ENCODE assay signal across 23 cellular contexts in genomic region chr1:66413139-66413755, GRCh38.
DNase-seq lines count a peak whose midpoint lies in the region; ATAC-seq, FAIRE-seq and TF ChIP-seq lines count a peak whose summit lies in the region.
"Had no signal": no experiment of that assay in that cellular context is flagged by ENCODE, and none has a peak within 500 bp of the region (broad histone marks: within the 10 kb centered on the region; RNA-seq: fewer than 3 reads in every experiment).

No MANE protein-coding gene starts in this region.

- no peak overlapping the region for H3K4me3 ChIP-seq in GM12878
- no peak overlapping the region for H3K4me3 ChIP-seq in mesendoderm (ENCODE audit: low read length)
- H3K4me3 ChIP-seq: dorsolateral prefrontal cortex, lung, MG63, psoas muscle had no signal

- H3K56ac ChIP-seq in mesendoderm (ENCODE audit: low read length) = no peak overlapping the region

- H2BK15ac ChIP-seq in mesendoderm (replicated peaks; ENCODE audit: low read depth) = no peak overlapping the region

- no peak overlapping the region for H3K4me2 ChIP-seq in GM12878 (ENCODE audit: control insufficient read depth, insufficient read depth)
- no peak overlapping the region for H3K4me2 ChIP-seq in mesendoderm (ENCODE audit: low read length)

- FAIRE-seq in GM12878 (lab: Jason Lieb, UNC) = no peak
- no peak for FAIRE-seq in D721Med (lab: Jason Lieb, UNC)

- POLR2A ChIA-PET in GM12878 (lab: Charles Lee) = interaction anchor here (1.1 kb wide), 1 partner anchor 17 kb away, joined by 3 read pairs; no protein-coding TSS in a partner anchor

- no peaks in the 10 kb centered on the region for H3K79me1 ChIP-seq in mesendoderm (ENCODE audit: low read length)

- ATAC-seq in GM18868 (IDR thresholded peaks at IDR 0.05; ENCODE audit: unreplicated experiment) (peak; percentile 64), GM21447 (IDR thresholded peaks at IDR 0.05; ENCODE audit: unreplicated experiment) (peak; percentile 89), HG03342 (IDR thresholded peaks at IDR 0.05; ENCODE audit: unreplicated experiment) (peak; percentile 88), GM12878 (peak; percentile 86)
- ATAC-seq: natural killer cell treated with Interleukin-12 subunit alpha and Interleukin-12 subunit beta and Interleukin-15 and Interleukin-18, amount 100 ng/mL, for 72 hours; Panc1; psoas muscle; stimulated activated effector memory CD8-positive, alpha-beta T cell treated with anti-CD3 and anti-CD28 coated beads, Interleukin-12 subunit alpha, Interleukin-12 subunit beta, amount 100 ng/mL, for 72 hours had no signal

- H3K4ac ChIP-seq in mesendoderm (ENCODE audit: low read depth, low read length) = no peak overlapping the region

- TF ChIP-seq CTCF in GM12878 (IDR thresholded peaks at IDR 0.05 in 2 of 3, conservative IDR thresholded peaks at IDR 0.05 in 1 of 3; ENCODE audit: control insufficient read depth in 2 of 3, extremely low read depth in 1 of 3, insufficient read depth in 1 of 3, low read depth in 3 of 3, low read length in 3 of 3) (no peak), D721Med (IDR thresholded peaks at IDR 0.05; ENCODE audit: insufficient read depth, missing control alignments) (no peak)

- no peak for TF ChIP-seq EP300 in GM12878 (IDR thresholded peaks at IDR 0.05; ENCODE audit: borderline replicate concordance in 1 of 2, control insufficient read depth in 1 of 2, low read depth in 2 of 2, low read length in 2 of 2)

- H3K23ac ChIP-seq in mesendoderm (ENCODE audit: low read length) = no peak overlapping the region

- CTCF ChIA-PET in GM12878 (lab: Yijun Ruan, JAX) = interaction anchor here (1.1 to 3.0 kb wide), 6 partner anchors 8 to 171 kb away, joined by 3 to 15 read pairs (median 3); no protein-coding TSS in a partner anchor

- H3K27ac ChIP-seq in GM12878 (ENCODE audit: control insufficient read depth, insufficient read depth) (no peak overlapping the region), mesendoderm (ENCODE audit: low read depth, low read length) (no peak overlapping the region)
- H3K27ac ChIP-seq: dorsolateral prefrontal cortex, psoas muscle had no signal

- no peak for TF ChIP-seq RAD21 in GM12878 (IDR thresholded peaks at IDR 0.05; ENCODE audit: insufficient read depth, low read depth, low read length)

- H2BK5ac ChIP-seq in mesendoderm (ENCODE audit: low read length) = no peak overlapping the region

- BruUV-seq in GM12878 (replicated peaks; lab: Mats Ljungman, UMichigan) = no TSS peak

- no peak for TF ChIP-seq POLR2A in GM12878 (IDR thresholded peaks at IDR 0.05; ENCODE audit: low read depth, low read length)

- no peaks in the 10 kb centered on the region; the same call in 1 of the 2 replicates for H3K4me1 ChIP-seq in GM12878 (ENCODE audit: control insufficient read depth, insufficient read depth, low read length)
- H3K4me1 ChIP-seq in mesendoderm (ENCODE audit: control insufficient read depth, low read depth, low read length) = no peaks in the 10 kb centered on the region
- H3K4me1 ChIP-seq: BE2C, psoas muscle had no signal

- no peaks in the 10 kb centered on the region for H4K20me1 ChIP-seq in GM12878 (ENCODE audit: control insufficient read depth, insufficient read depth)

- H2BK120ac ChIP-seq in mesendoderm (ENCODE audit: low read depth, low read length) = no peak overlapping the region

- intact Hi-C loops in GM12878 (cut with micrococcal nuclease; ENCODE audit: unreplicated experiment) = no loop called here

- H4K8ac ChIP-seq in mesendoderm (ENCODE audit: low read depth, low read length) = no peak overlapping the region

- RAD21 ChIA-PET in GM12878 (lab: Charles Lee; ENCODE audit: unreplicated experiment) = interaction anchor here (1.0 to 1.6 kb wide), 2 partner anchors 11 to 32 kb away, joined by 5 to 6 read pairs; no protein-coding TSS in a partner anchor

- 5% methylated on average over 1 of the region's 1 CpG for WGBS in GM12878 (ENCODE audit: insufficient coverage, insufficient replicate concordance, low lambda C conversion rate, missing lambda C conversion rate)
- no CpG with 5 or more reads among the region's 1 CpG for WGBS in mesendoderm (ENCODE audit: extremely low coverage, insufficient coverage, low lambda C conversion rate)

- H3K27me3 ChIP-seq in GM12878 (replicated peaks in 1 of 2; ENCODE audit: control insufficient read depth in 2 of 2, insufficient read depth in 2 of 2, low read length in 1 of 2) = no peaks in the 10 kb centered on the region
- H3K27me3 ChIP-seq in mesendoderm (ENCODE audit: insufficient read depth, low read length, poor library complexity) = no peaks in the 10 kb centered on the region
- H3K27me3 ChIP-seq: BE2C, dorsolateral prefrontal cortex, MG63 had no signal

- H3K36me3 ChIP-seq in GM12878 (ENCODE audit: control insufficient read depth in 2 of 2, insufficient read depth in 2 of 2, low read length in 1 of 2) (no peaks in the 10 kb centered on the region), mesendoderm (ENCODE audit: control insufficient read depth, insufficient read depth, low read length) (no peaks in the 10 kb centered on the region)
- H3K36me3 ChIP-seq: BE2C, MG63 had no signal

- H4K5ac ChIP-seq in mesendoderm (ENCODE audit: low read length) = no peak overlapping the region

- H2AFZ ChIP-seq in GM12878 (ENCODE audit: control insufficient read depth, low read depth, low read length) = no peak overlapping the region

- no peak overlapping the region for H2AK5ac ChIP-seq in mesendoderm (ENCODE audit: low read length)

- in situ Hi-C loops in GM12878 (cut with MboI) = no loop called here

- H3K9ac ChIP-seq in GM12878 (ENCODE audit: control insufficient read depth, insufficient read depth, low read length) (no peak overlapping the region), mesendoderm (ENCODE audit: low read length) (no peak overlapping the region)

- peaks cover 3% of the 10 kb centered on the region; the same call in 2 of the 3 replicates for H3K9me3 ChIP-seq in GM12878 (replicated peaks; ENCODE audit: control insufficient read depth, insufficient read depth, low read length)
- H3K9me3 ChIP-seq: BE2C had no signal

- H3K18ac ChIP-seq in mesendoderm (ENCODE audit: low read length) = no peak overlapping the region

- H3K79me2 ChIP-seq in GM12878 (ENCODE audit: control insufficient read depth, insufficient read depth, low read length) (no peaks in the 10 kb centered on the region), mesendoderm (ENCODE audit: control insufficient read depth, insufficient read depth, low read length) (no peaks in the 10 kb centered on the region)

- SMC1A ChIA-PET in GM12878 (lab: Charles Lee; ENCODE audit: uncharacterized antibody, unreplicated experiment) = interaction anchor here (0.9 to 4.8 kb wide), 11 partner anchors 9 to 156 kb away, joined by 3 to 21 read pairs (median 5); no protein-coding TSS in a partner anchor

- DNase-seq in GM12878 (ENCODE audit: low read depth, low spot score) (no peak), D721Med (ENCODE audit: insufficient read length, low spot score) (no peak), mesendoderm (no peak), superior temporal gyrus (ENCODE audit: extremely low spot score) (no peak), amniotic stem cell (lab: John Stamatoyannopoulos, UW) (no peak)
- DNase-seq: activated CD4-positive, alpha-beta T cell treated with anti-CD3 and anti-CD28 coated beads, Interleukin-2, amount 50 U/mL, for 4 hours; activated T-cell treated with anti-CD3 and anti-CD28 coated beads, Interleukin-2, amount 50 U/mL, for 48 hours; BE2C; DMS53; dorsolateral prefrontal cortex; head of caudate nucleus; NCI-H2081 treated with DMSO at 0.1 percent for 48 hours; NCI-H69; psoas muscle; trophoblast cell had no signal

TF ChIP-seq in GM12878, 131 proteins besides CTCF, POLR2A, EP300 and RAD21:
- TF ChIP-seq IKZF2 (IDR thresholded peaks at IDR 0.05) (no peak), RUNX3 (IDR thresholded peaks at IDR 0.05; ENCODE audit: low read length) (peak; percentile 23)
